ENCODE assay signal across 20 cellular contexts in the genomic region with DNA sequence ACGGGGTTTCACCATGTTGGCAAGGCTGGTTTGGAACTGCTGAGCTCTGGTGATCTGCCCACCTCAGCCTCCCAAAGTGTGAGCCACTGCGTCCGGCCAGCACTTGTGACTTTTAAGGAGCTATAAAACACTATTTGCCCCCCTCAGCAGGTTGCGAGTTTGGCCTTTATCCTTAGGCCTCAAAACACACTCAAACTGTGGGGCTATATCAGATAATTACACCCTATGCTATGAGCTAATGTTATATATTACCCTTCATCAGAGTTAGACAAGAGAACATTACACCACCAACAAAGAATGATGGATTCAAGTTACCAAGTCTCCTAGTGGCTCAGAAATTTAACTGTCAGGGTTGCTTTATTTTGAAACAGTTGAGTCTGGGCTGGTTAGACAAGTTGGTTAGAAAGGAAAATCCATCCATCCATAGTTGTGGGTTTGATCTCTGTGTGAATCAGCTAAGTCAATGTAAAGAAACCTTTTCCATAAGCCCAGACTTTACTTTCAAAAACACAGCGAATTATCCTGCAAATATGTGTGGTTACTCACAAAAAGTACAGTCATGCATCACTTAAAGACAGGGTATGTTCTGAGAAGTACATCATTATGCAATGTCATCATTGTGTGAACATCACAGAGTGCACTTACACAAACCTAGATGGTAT.
A peak's percentile ranks its signal among the peaks of the same experiment; 100 is the strongest.
DNase-seq lines count a peak whose midpoint lies in the region; ATAC-seq and TF ChIP-seq lines count a peak whose summit lies in the region.
"Had no signal": no experiment of that assay in that cellular context is flagged by ENCODE, and none has a peak within 500 bp of the region (broad histone marks: within the 10 kb centered on the region; RNA-seq: fewer than 3 reads in every experiment).

No MANE protein-coding gene starts in this region.

- H3F3A ChIP-seq in SK-N-SH (replicated peaks; ENCODE audit: insufficient read depth): peaks cover 19% of the 10 kb centered on the region

- ATAC-seq in esophagus mucosa: peak; percentile 20
- no peak for ATAC-seq in HG03097 (IDR thresholded peaks at IDR 0.05; ENCODE audit: low FRiP score, unreplicated experiment)
- ATAC-seq: activated CD4-positive, CD25-positive, alpha-beta regulatory T cell treated with anti-CD3 and anti-CD28 coated beads, Interleukin-2, amount 50 U/mL, for 24 hours; heart right ventricle had no signal

- H2AFZ ChIP-seq in SK-N-SH (ENCODE audit: low read depth): no peak overlapping the region

- H3K79me2 ChIP-seq in SK-N-SH (ENCODE audit: insufficient read depth): no peaks in the 10 kb centered on the region

- WGBS in SK-N-SH (ENCODE audit: low lambda C conversion rate): 89% methylated on average over 5 of the region's 5 CpGs
- 96 to 98% methylated on average over 5 of the region's 5 CpGs for WGBS in tibial nerve, 2 donors

- peak overlapping the region in 1 of 2 experiments; percentile 43; a peak in 2 of 4 replicates for H3K27ac ChIP-seq in SK-N-SH (ENCODE audit: low read depth in 2 of 2, low read length in 1 of 2)
- no peak overlapping the region for H3K27ac ChIP-seq in tibial nerve
- H3K27ac ChIP-seq: colonic mucosa, heart right ventricle, neutrophil, thyroid gland had no signal

- no peaks in the 10 kb centered on the region for H3K9me2 ChIP-seq in SK-N-SH

- H3K27me3 ChIP-seq in SK-N-SH (ENCODE audit: insufficient read depth): no peaks in the 10 kb centered on the region
- no peaks in the 10 kb centered on the region for H3K27me3 ChIP-seq in tibial nerve
- H3K27me3 ChIP-seq: colonic mucosa, heart right ventricle, neutrophil, thyroid gland had no signal

- H4K20me1 ChIP-seq in SK-N-SH (ENCODE audit: insufficient read depth): no peaks in the 10 kb centered on the region

- H3K9me3 Mint-ChIP-seq in HFFc6 (no peaks in the 10 kb centered on the region), osteocyte (ENCODE audit: unreplicated experiment) (no peaks in the 10 kb centered on the region)

- H3K4me1 ChIP-seq in SK-N-SH (ENCODE audit: control insufficient read depth in 1 of 2, insufficient read depth in 2 of 2, low read depth in 1 of 2, low read length in 1 of 2): peaks cover 0 to 27% of the 10 kb centered on the region in 2 experiments; a peak in 1 of 4 replicates
- H3K4me1 ChIP-seq in tibial nerve: peaks cover 0 to 27% (median 0%) of the 10 kb centered on the region in 4 donors
- H3K4me1 ChIP-seq: colonic mucosa had no signal

- no peak overlapping the region for H3K9ac ChIP-seq in SK-N-SH

- TF ChIP-seq EP300 in SK-N-SH (IDR thresholded peaks at IDR 0.05; ENCODE audit: borderline replicate concordance in 1 of 2, low read depth in 1 of 2, low read length in 1 of 2): no peak; a peak in 1 of 4 replicates
- no peak for TF ChIP-seq EP300 in tibial nerve (IDR thresholded peaks at IDR 0.05)

- TF ChIP-seq CTCF in HFFc6 (IDR thresholded peaks at IDR 0.05) (no peak), SK-N-SH (IDR thresholded peaks at IDR 0.05) (no peak), osteocyte (IDR thresholded peaks at IDR 0.05) (no peak), tibial nerve (IDR thresholded peaks at IDR 0.05) (no peak)

- H3K4me3 Mint-ChIP-seq in HFFc6: no peak overlapping the region
- no peak overlapping the region for H3K4me3 Mint-ChIP-seq in osteocyte (ENCODE audit: unreplicated experiment)

- DNase-seq in HFFc6: peak; percentile 29
- DNase-seq in SK-N-SH: no peak
- no peak for DNase-seq in osteocyte (ENCODE audit: extremely low spot score, unreplicated experiment)
- no peak for DNase-seq in Ammon's horn (ENCODE audit: low spot score)
- no peak for DNase-seq in tibial nerve (ENCODE audit: low spot score in 2 of 2)
- no peak for DNase-seq in KG1 (lab: John Stamatoyannopoulos, UW)
- DNase-seq: activated effector memory CD4-positive, alpha-beta T cell treated with Interleukin-2 at 50 U/mL for 16 hours; colonic mucosa; heart right ventricle; kidney; NCI-H1092; NCI-H2227 treated with DMSO at 0.1 percent for 48 hours; SHP77 treated with DMSO at 0.1 percent for 48 hours; stimulated activated CD4-positive, alpha-beta T cell treated with anti-CD3 and anti-CD28 coated beads, Interleukin-4, amount 100 ng/mL, for 4 hours; T-helper 2 cell; thyroid gland had no signal

- no peak for TF ChIP-seq RAD21 in SK-N-SH (IDR thresholded peaks at IDR 0.05; ENCODE audit: low read length)

- H3K27me3 Mint-ChIP-seq in HFFc6 (ENCODE audit: insufficient read depth) (no peaks in the 10 kb centered on the region; the same call in 1 of the 2 replicates), osteocyte (ENCODE audit: unreplicated experiment) (no peaks in the 10 kb centered on the region)

- H3K36me3 ChIP-seq in SK-N-SH (replicated peaks in 1 of 2; ENCODE audit: control insufficient read depth in 1 of 2, insufficient read depth in 2 of 2, low read length in 1 of 2) (peaks cover 0 to 4% of the 10 kb centered on the region in 2 experiments), tibial nerve (no peaks in the 10 kb centered on the region)
- H3K36me3 ChIP-seq: colonic mucosa, heart right ventricle, neutrophil, thyroid gland had no signal

- H3K4me2 ChIP-seq in SK-N-SH: no peak overlapping the region

- TF ChIP-seq POLR2A in tibial nerve (IDR thresholded peaks at IDR 0.05): no peak

- H3K4me1 Mint-ChIP-seq in HFFc6 (ENCODE audit: low read depth): peaks cover 54% of the 10 kb centered on the region
- peaks cover 34% of the 10 kb centered on the region for H3K4me1 Mint-ChIP-seq in osteocyte (ENCODE audit: unreplicated experiment)

- POLR2A ChIA-PET in SK-N-SH (lab: Yijun Ruan, JAX): no interaction called here

- CTCF ChIA-PET in SK-N-SH (lab: Yijun Ruan, JAX): interaction anchor here (0.9 to 3.1 kb wide), 5 partner anchors 12 to 1136 kb away, joined by 3 to 19 read pairs (median 4); no protein-coding TSS in a partner anchor

- H3K4me3 ChIP-seq in SK-N-SH (ENCODE audit: low read depth in 2 of 2, low read length in 1 of 2): no peak overlapping the region
- no peak overlapping the region for H3K4me3 ChIP-seq in tibial nerve
- H3K4me3 ChIP-seq: colonic mucosa, heart right ventricle, thyroid gland had no signal

- H3K9me3 ChIP-seq in SK-N-SH: no peaks in the 10 kb centered on the region
- no peaks in the 10 kb centered on the region for H3K9me3 ChIP-seq in tibial nerve
- H3K9me3 ChIP-seq: colonic mucosa, heart right ventricle, neutrophil, thyroid gland had no signal

- H3K36me3 Mint-ChIP-seq in HFFc6 (ENCODE audit: low read depth) (no peaks in the 10 kb centered on the region), osteocyte (ENCODE audit: unreplicated experiment) (no peaks in the 10 kb centered on the region)

- H3K27ac Mint-ChIP-seq in HFFc6 (peak overlapping the region; percentile 47), osteocyte (ENCODE audit: unreplicated experiment) (peak overlapping the region; percentile 7)

TF ChIP-seq in SK-N-SH, 30 proteins besides CTCF, POLR2A, EP300 and RAD21 (continues in another document):
- no peak for TF ChIP-seq MXI1 (IDR thresholded peaks at IDR 0.05; ENCODE audit: low read depth, low read length)
- TF ChIP-seq, protein P1, sequence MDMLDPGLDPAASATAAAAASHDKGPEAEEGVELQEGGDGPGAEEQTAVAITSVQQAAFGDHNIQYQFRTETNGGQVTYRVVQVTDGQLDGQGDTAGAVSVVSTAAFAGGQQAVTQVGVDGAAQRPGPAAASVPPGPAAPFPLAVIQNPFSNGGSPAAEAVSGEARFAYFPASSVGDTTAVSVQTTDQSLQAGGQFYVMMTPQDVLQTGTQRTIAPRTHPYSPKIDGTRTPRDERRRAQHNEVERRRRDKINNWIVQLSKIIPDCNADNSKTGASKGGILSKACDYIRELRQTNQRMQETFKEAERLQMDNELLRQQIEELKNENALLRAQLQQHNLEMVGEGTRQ (IDR thresholded peaks at IDR 0.05; ENCODE audit: borderline replicate concordance, low read depth, low read length): no peak
- TF ChIP-seq SMC3 (IDR thresholded peaks at IDR 0.05; ENCODE audit: low read depth, low read length): no peak
- TF ChIP-seq NRF1 (IDR thresholded peaks at IDR 0.05; ENCODE audit: low read depth, low read length): no peak
- peak; percentile 40; the same call in 1 of the 2 replicates for TF ChIP-seq TEAD4 (IDR thresholded peaks at IDR 0.05; ENCODE audit: borderline replicate concordance, insufficient read depth)
- no peak for TF ChIP-seq RCOR1 (IDR thresholded peaks at IDR 0.05; ENCODE audit: low read length)
- TF ChIP-seq, protein P2, sequence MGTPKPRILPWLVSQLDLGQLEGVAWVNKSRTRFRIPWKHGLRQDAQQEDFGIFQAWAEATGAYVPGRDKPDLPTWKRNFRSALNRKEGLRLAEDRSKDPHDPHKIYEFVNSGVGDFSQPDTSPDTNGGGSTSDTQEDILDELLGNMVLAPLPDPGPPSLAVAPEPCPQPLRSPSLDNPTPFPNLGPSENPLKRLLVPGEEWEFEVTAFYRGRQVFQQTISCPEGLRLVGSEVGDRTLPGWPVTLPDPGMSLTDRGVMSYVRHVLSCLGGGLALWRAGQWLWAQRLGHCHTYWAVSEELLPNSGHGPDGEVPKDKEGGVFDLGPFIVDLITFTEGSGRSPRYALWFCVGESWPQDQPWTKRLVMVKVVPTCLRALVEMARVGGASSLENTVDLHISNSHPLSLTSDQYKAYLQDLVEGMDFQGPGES (IDR thresholded peaks at IDR 0.05; ENCODE audit: low read depth, low read length): no peak
- TF ChIP-seq GATA2 (CRISPR knock-in tag; IDR thresholded peaks at IDR 0.05): no peak
- TF ChIP-seq GABPA (IDR thresholded peaks at IDR 0.05; ENCODE audit: low read depth): no peak
